ENCODE assay signal across 9 cellular contexts in genomic region chr9:131008909-131009618, GRCh38. TPM values are rescaled to one million over a fixed set of nuclear protein-coding genes. Genes with fewer than 3 reads are reported as not detected.
A peak's percentile ranks its signal among the peaks of the same experiment; 100 is the strongest.
DNase-seq lines count a peak whose midpoint lies in the region; ATAC-seq and TF ChIP-seq lines count a peak whose summit lies in the region.
"Had no signal": no experiment of that assay in that cellular context is flagged by ENCODE, and none has a peak within 500 bp of the region (broad histone marks: within the 10 kb centered on the region; RNA-seq: fewer than 3 reads in every experiment).

Gene LAMC3, plus strand, starts transcription at chr9:131009174. Its CDS starts 41 bp downstream, at chr9:131009215.

- peak within 1 kb of the TSS; percentile 14; the same call in 1 of the 2 replicates for H3K4me3 ChIP-seq in WI38 (ENCODE audit: low read depth, low read length)
- peak within 1 kb of the TSS; percentile 53 for H3K4me3 ChIP-seq in iPS-18a (ENCODE audit: low read length)
- H3K4me3 ChIP-seq in suprapubic skin: peak within 1 kb of the TSS; percentile 44
- H3K4me3 ChIP-seq: SJSA1 had no signal

- WGBS in suprapubic skin: 0% methylated on average over 1 of the region's 88 CpGs

- no peaks in the 10 kb centered on the region for H3K9me3 ChIP-seq in iPS-18a (ENCODE audit: control insufficient read depth, low read depth, low read length)
- no peaks in the 10 kb centered on the region for H3K9me3 ChIP-seq in suprapubic skin
- H3K9me3 ChIP-seq: SJSA1 had no signal

- TF ChIP-seq EP300 in suprapubic skin (IDR thresholded peaks at IDR 0.05): no peak

- H3K27ac ChIP-seq in iPS-18a (ENCODE audit: low read length) (no peak within 1 kb of the TSS), suprapubic skin (no peak within 1 kb of the TSS)
- H3K27ac ChIP-seq: SJSA1 had no signal

- TF ChIP-seq CTCF in WI38 (IDR thresholded peaks at IDR 0.05; ENCODE audit: low read depth, low read length) (peak; percentile 11; the same call in 1 of the 2 replicates), suprapubic skin (IDR thresholded peaks at IDR 0.05) (peak in 1 of 2 donors; percentile 61)

- H3K4me1 ChIP-seq in iPS-18a (ENCODE audit: control insufficient read depth, low read depth, low read length) (peaks cover 11% of the 10 kb centered on the region), suprapubic skin (peaks cover 15% of the 10 kb centered on the region)

- no peak for TF ChIP-seq POLR2A in suprapubic skin (IDR thresholded peaks at IDR 0.05)

- no peak within 1 kb of the TSS for H3K9ac ChIP-seq in iPS-18a (ENCODE audit: low read length)

- H3K36me3 ChIP-seq in iPS-18a (ENCODE audit: control insufficient read depth, low read depth, low read length) (no peaks in the 10 kb centered on the region), suprapubic skin (no peaks in the 10 kb centered on the region)
- H3K36me3 ChIP-seq: SJSA1 had no signal

- peak; percentile 76 for DNase-seq in NCI-H748 (lab: John Stamatoyannopoulos, UW; ENCODE audit: unreplicated experiment)
- DNase-seq in NCI-H748 treated with DMSO at 0.1 percent for 48 hours (lab: John Stamatoyannopoulos, UW): no peak
- no peak for DNase-seq in suprapubic skin (ENCODE audit: low spot score in 2 of 2)
- DNase-seq in NOMO-1 (lab: John Stamatoyannopoulos, UW; ENCODE audit: unreplicated experiment in 2 of 2): no peak

- H3K27me3 ChIP-seq in iPS-18a (ENCODE audit: control insufficient read depth, insufficient read depth, low read length) (peaks cover 20% of the 10 kb centered on the region), suprapubic skin (peaks cover 57% of the 10 kb centered on the region)

- no peak for ATAC-seq in HG03565 (IDR thresholded peaks at IDR 0.05; ENCODE audit: unreplicated experiment)
- no peak for ATAC-seq in HG02642 (IDR thresholded peaks at IDR 0.05; ENCODE audit: poor library complexity, unreplicated experiment)

RNA-seq across cellular contexts. Expression of gene LAMC3, which starts in this region (rescaled TPM):
- 10 to 100 TPM in 1 of 4 donors, 1 to 10 TPM in 3; 4.0 to 16.9 (median 5.2) TPM for total RNA-seq in suprapubic skin
- total RNA-seq: SJSA1 had no signal
